ENCODE assay signal across 11 cellular contexts in genomic region chr11:61541568-61541967, GRCh38.
A peak's percentile ranks its signal among the peaks of the same experiment; 100 is the strongest.
DNase-seq lines count a peak whose midpoint lies in the region; ATAC-seq, FAIRE-seq and TF ChIP-seq lines count a peak whose summit lies in the region.
"Had no signal": no experiment of that assay in that cellular context is flagged by ENCODE, and none has a peak within 500 bp of the region (broad histone marks: within the 10 kb centered on the region; RNA-seq: fewer than 3 reads in every experiment).

No MANE protein-coding gene starts in this region.

- no peak for ATAC-seq in HG02759 (IDR thresholded peaks at IDR 0.05; ENCODE audit: unreplicated experiment)
- ATAC-seq: effector memory CD8-positive, alpha-beta T cell had no signal

- H3K4me3 ChIP-seq in cardiac fibroblast (replicated peaks in 1 of 2; ENCODE audit: low read depth in 2 of 2, low read length in 2 of 2), result no peak overlapping the region

- no peak for FAIRE-seq in RCC 7860 (lab: Jason Lieb, UNC)

- peak; percentile 35 to 43 for DNase-seq in NCI-H524 (lab: John Stamatoyannopoulos, UW)
- no peak for DNase-seq in NCI-H524 treated with DMSO at 0.1 percent for 48 hours (lab: John Stamatoyannopoulos, UW)
- peak; percentile 36 for DNase-seq in NCI-H226
- DNase-seq in cardiac fibroblast (ENCODE audit: low read depth in 2 of 2), result peak; percentile 39 to 42
- peak; percentile 58 for DNase-seq in stromal cell of bone marrow (ENCODE audit: low read depth)
- DNase-seq in HuH-7.5 (ENCODE audit: low spot score), result no peak
- DNase-seq in RCC 7860 (ENCODE audit: low spot score), result no peak
- DNase-seq: ACHN; activated CD4-positive, alpha-beta memory T cell treated with anti-CD3 and anti-CD28 coated beads, Interleukin-2, amount 10 ng/mL, durations not matched to agents 7 days and 5 days; effector memory CD8-positive, alpha-beta T cell had no signal

- TF ChIP-seq CTCF in cardiac fibroblast (IDR thresholded peaks at IDR 0.05; ENCODE audit: low read depth, low read length), result no peak

Comparison
In these comparisons a context has a peak if more than half of its experiments do, and no peak if none do; other contexts are left out.
1. DNase-seq: peak in NCI-H524 (2 of 2), NCI-H226 (single experiment), cardiac fibroblast (2 of 2) and stromal cell of bone marrow (single experiment); none in NCI-H524 treated with DMSO at 0.1 percent for 48 hours (single experiment), HuH-7.5 (single experiment) and RCC 7860 (single experiment).